Comparison of ENCODE assay signal across 9 cellular contexts in the genomic region with DNA sequence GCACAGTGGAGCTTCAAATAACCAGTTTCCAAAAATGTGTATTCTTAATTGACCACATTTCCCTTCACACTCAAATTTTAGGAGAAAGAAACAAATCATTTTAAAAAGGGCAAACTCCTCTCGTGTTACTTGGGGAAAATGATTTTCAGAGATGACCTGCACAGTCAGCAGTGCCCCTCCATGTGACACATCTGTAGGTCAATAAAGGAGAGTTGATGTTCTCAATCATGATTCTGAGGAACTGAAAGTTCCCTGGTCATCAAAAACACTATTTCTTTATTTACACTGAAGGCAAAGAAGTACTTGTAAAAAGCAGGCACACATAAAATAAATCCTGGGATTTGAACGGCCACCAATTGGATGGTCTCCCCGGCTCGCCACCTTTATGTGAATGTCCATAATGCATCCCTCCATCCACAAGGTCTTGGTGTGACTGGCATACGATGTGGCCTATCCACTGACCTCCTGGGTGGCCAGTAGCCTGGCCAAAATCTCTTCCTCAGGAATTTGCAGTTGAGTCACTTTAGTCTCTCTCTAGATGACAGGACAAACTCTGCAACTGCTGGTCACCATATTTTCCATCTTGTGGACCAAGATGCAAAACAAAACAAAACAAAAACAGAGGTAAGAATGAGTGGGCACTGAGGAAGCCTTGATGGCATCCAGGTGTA. TPM values are rescaled to one million over a fixed set of nuclear protein-coding genes. Genes with fewer than 3 reads are reported as not detected.
A peak's percentile ranks its signal among the peaks of the same experiment; 100 is the strongest.
DNase-seq lines count a peak whose midpoint lies in the region; ATAC-seq and TF ChIP-seq lines count a peak whose summit lies in the region.
"Had no signal": no experiment of that assay in that cellular context is flagged by ENCODE, and none has a peak within 500 bp of the region (broad histone marks: within the 10 kb centered on the region; RNA-seq: fewer than 3 reads in every experiment).

No MANE protein-coding gene starts in this region.

- TF ChIP-seq CTCF in Loucy (conservative IDR thresholded peaks at IDR 0.05; ENCODE audit: low read length) (no peak), coronary artery (IDR thresholded peaks at IDR 0.05) (no peak), transverse colon (IDR thresholded peaks at IDR 0.05) (no peak), lower leg skin (IDR thresholded peaks at IDR 0.05) (no peak)

- peak overlapping the region; percentile 70 for H4K91ac ChIP-seq in mesenchymal stem cell (ENCODE audit: low read length)

- no peak overlapping the region for H3K14ac ChIP-seq in mesenchymal stem cell (ENCODE audit: low read length in 2 of 2)

- H3K27me3 ChIP-seq in Loucy (ENCODE audit: insufficient read depth, low read length, poor library complexity, severe bottlenecking) (no peaks in the 10 kb centered on the region), mesenchymal stem cell (ENCODE audit: control insufficient read depth in 1 of 2, insufficient read depth in 1 of 2, low read length in 2 of 2) (no peaks in the 10 kb centered on the region), transverse colon (no peaks in the 10 kb centered on the region), HAP-1 (ENCODE audit: low read depth) (no peaks in the 10 kb centered on the region)
- H3K27me3 ChIP-seq: esophagus muscularis mucosa had no signal

- WGBS in mesenchymal stem cell, result 64% methylated on average over 4 of the region's 5 CpGs
- 33 to 62% methylated on average over 1 to 5 of the region's 5 CpGs for WGBS in transverse colon (ENCODE audit: low coverage in 1 of 2), 2 donors
- 66 to 71% methylated on average over 5 of the region's 5 CpGs for WGBS in lower leg skin, 2 donors

- H3K9ac ChIP-seq in Loucy (ENCODE audit: low read depth, low read length, poor library complexity, severe bottlenecking) (no peak overlapping the region), mesenchymal stem cell (ENCODE audit: low read length) (peak overlapping the region; percentile 20)

- peak overlapping the region; percentile 67 for H2AK5ac ChIP-seq in mesenchymal stem cell (ENCODE audit: low read length, severe bottlenecking)

- peak overlapping the region; percentile 50 to 56 for H3K27ac ChIP-seq in coronary artery
- H3K27ac ChIP-seq in mesenchymal stem cell (ENCODE audit: low read length, poor library complexity, severe bottlenecking), result no peak overlapping the region
- peak overlapping the region; percentile 40 to 69 (median 56) for H3K27ac ChIP-seq in transverse colon
- H3K27ac ChIP-seq: esophagus muscularis mucosa had no signal

- TF ChIP-seq EP300 in transverse colon (IDR thresholded peaks at IDR 0.05; ENCODE audit: low read depth), result no peak

- no peak overlapping the region for H3K23ac ChIP-seq in mesenchymal stem cell (ENCODE audit: low read length in 2 of 2)

- peak overlapping the region; percentile 1 to 46 for H3K4ac ChIP-seq in mesenchymal stem cell (ENCODE audit: low read depth in 1 of 2, low read length in 2 of 2)

- no peak overlapping the region for H2BK5ac ChIP-seq in mesenchymal stem cell (ENCODE audit: low read depth, low read length, poor library complexity, severe bottlenecking)

- no peaks in the 10 kb centered on the region for H3K79me1 ChIP-seq in mesenchymal stem cell (replicated peaks; ENCODE audit: low read length, poor library complexity, severe bottlenecking)

- no peaks in the 10 kb centered on the region for H3K9me2 ChIP-seq in Loucy (replicated peaks; ENCODE audit: low read depth, low read length)

- H2BK12ac ChIP-seq in mesenchymal stem cell (ENCODE audit: low read length in 2 of 2), result peak overlapping the region; percentile 89 to 98

- H3F3A ChIP-seq in Loucy (ENCODE audit: low read depth), result no peaks in the 10 kb centered on the region

- in situ Hi-C loops in transverse colon (cut with MboI; ENCODE audit: low pct_ligation_motif_present in 1 of 4, low pct_unique_long_range_greater_than_20kb in 1 of 4, low sequenced_read_pairs in 3 of 4), result loop anchor here (10.0 to 25.0 kb wide), 6 partner anchors 138 to 920 kb away; no protein-coding TSS in a partner anchor
- in situ Hi-C loops in HAP-1 (cut with MboI; ENCODE audit: low sequenced_read_pairs), result loop anchor here (25.0 kb wide), 2 partner anchors 470 to 920 kb away; no protein-coding TSS in a partner anchor

- H3K4me2 ChIP-seq in Loucy (ENCODE audit: low read depth, low read length, poor library complexity, severe bottlenecking) (peak overlapping the region; percentile 13), mesenchymal stem cell (ENCODE audit: low read length, poor library complexity, severe bottlenecking) (no peak overlapping the region)

- TF ChIP-seq POLR2A in transverse colon (IDR thresholded peaks at IDR 0.05) (no peak), lower leg skin (IDR thresholded peaks at IDR 0.05) (no peak)

- peak overlapping the region; percentile 85 for H2BK120ac ChIP-seq in mesenchymal stem cell (ENCODE audit: low read depth, low read length)

- H3K36me3 ChIP-seq in Loucy (ENCODE audit: insufficient read depth, low read length) (no peaks in the 10 kb centered on the region), mesenchymal stem cell (ENCODE audit: control insufficient read depth in 1 of 2, insufficient read depth in 2 of 2, low read depth in 1 of 2, low read length in 2 of 2) (no peaks in the 10 kb centered on the region), transverse colon (no peaks in the 10 kb centered on the region), HAP-1 (replicated peaks) (no peaks in the 10 kb centered on the region)
- H3K36me3 ChIP-seq: esophagus muscularis mucosa had no signal

- no peak for DNase-seq in coronary artery (ENCODE audit: low spot score)
- DNase-seq in mesenchymal stem cell, result peak; percentile 58
- DNase-seq in transverse colon, result peak; percentile 15
- no peak for DNase-seq in stimulated activated CD4-positive, alpha-beta T cell treated with anti-CD3 and anti-CD28 coated beads, Interleukin-12 subunit alpha, Interleukin-12 subunit beta, amount 100 ng/mL, for 4 hours
- DNase-seq in HAP-1 (ENCODE audit: low spot score in 2 of 2), result no peak
- DNase-seq in lower leg skin (ENCODE audit: low spot score in 2 of 2), result no peak

- H2AFZ ChIP-seq in Loucy (ENCODE audit: low read length) (no peak overlapping the region), mesenchymal stem cell (ENCODE audit: low read depth, low read length) (no peak overlapping the region)

- H3K4me3 ChIP-seq in Loucy (ENCODE audit: low read length, poor library complexity, severe bottlenecking) (no peak overlapping the region), coronary artery (peak overlapping the region; percentile 29), mesenchymal stem cell (ENCODE audit: insufficient read depth in 1 of 2, low read depth in 1 of 2, low read length in 2 of 2) (no peak overlapping the region), transverse colon (peak overlapping the region in 1 of 4 donors; percentile 10), HAP-1 (no peak overlapping the region), lower leg skin (ENCODE audit: low read depth, poor library complexity, severe bottlenecking) (no peak overlapping the region)

- H3K9me3 ChIP-seq in Loucy (ENCODE audit: insufficient read depth, low read depth, low read length) (no peaks in the 10 kb centered on the region), mesenchymal stem cell (ENCODE audit: control insufficient read depth, low read length) (no peaks in the 10 kb centered on the region), transverse colon (no peaks in the 10 kb centered on the region), HAP-1 (no peaks in the 10 kb centered on the region)
- H3K9me3 ChIP-seq: esophagus muscularis mucosa had no signal

- H3K18ac ChIP-seq in mesenchymal stem cell (ENCODE audit: low read depth in 1 of 2, low read length in 2 of 2), result peak overlapping the region in 1 of 2 experiments; percentile 46

- H4K20me1 ChIP-seq in Loucy (ENCODE audit: insufficient read depth, low read length, poor library complexity, severe bottlenecking), result no peaks in the 10 kb centered on the region

- H3K79me2 ChIP-seq in Loucy (ENCODE audit: insufficient read depth, low read length), result no peaks in the 10 kb centered on the region

- ATAC-seq in HG02623 (IDR thresholded peaks at IDR 0.05; ENCODE audit: unreplicated experiment), result no peak

- H4K8ac ChIP-seq in mesenchymal stem cell (ENCODE audit: low read length), result peak overlapping the region; percentile 47

- no peak overlapping the region for H2BK15ac ChIP-seq in mesenchymal stem cell (ENCODE audit: low read depth, poor library complexity, severe bottlenecking)

- intact Hi-C loops in transverse colon (cut with DNase I; ENCODE audit: low total_unique reads), result loop anchor here (2.0 to 10.0 kb wide), 2 partner anchors 148 to 468 kb away; no protein-coding TSS in a partner anchor
- intact Hi-C loops in lower leg skin (cut with DNase I; ENCODE audit: low total_unique reads), result loop anchor here (10.0 kb wide), 2 partner anchors 148 to 468 kb away; no protein-coding TSS in a partner anchor

- peaks cover 29% of the 10 kb centered on the region for H3K4me1 ChIP-seq in Loucy (ENCODE audit: insufficient read depth, low read length, poor library complexity, severe bottlenecking)
- peaks cover 3% of the 10 kb centered on the region for H3K4me1 ChIP-seq in mesenchymal stem cell (ENCODE audit: control insufficient read depth, insufficient read depth, low read depth, low read length)
- H3K4me1 ChIP-seq in transverse colon, result peaks cover 0 to 20% (median 2%) of the 10 kb centered on the region in 4 donors
- H3K4me1 ChIP-seq in HAP-1, result peaks cover 3% of the 10 kb centered on the region; the same call in 1 of the 2 replicates

RNA-seq across cellular contexts. Expression of a gene that starts 39.0 kb away (rescaled TPM):
- 12.3 TPM for polyA plus RNA-seq in mesenchymal stem cell (2013, experiment 1 of 2)
- polyA plus RNA-seq in mesenchymal stem cell (2013, experiment 2 of 2), result 13.6 TPM
- 1 to 10 TPM in 2 of 4 donors, under 1 TPM in 1, not detected in 1; 0.80 to 3.3 (median 2.9) TPM for total RNA-seq in transverse colon
- 1 to 10 TPM; 5.1 to 8.4 (median 6.5) TPM for total RNA-seq in lower leg skin

Comparison
In these comparisons a context has a peak if more than half of its experiments do, and no peak if none do; other contexts are left out.
1. DNase-seq: peak in mesenchymal stem cell (single experiment) and transverse colon (single experiment); none in coronary artery (single experiment), stimulated activated CD4-positive, alpha-beta T cell treated with anti-CD3 and anti-CD28 coated beads, Interleukin-12 subunit alpha, Interleukin-12 subunit beta, amount 100 ng/mL, for 4 hours (single experiment), HAP-1 (0 of 2) and lower leg skin (0 of 2).